ENCODE assay signal across 8 cellular contexts in genomic region chr22:30423296-30423958, GRCh38. TPM values are rescaled to one million over a fixed set of nuclear protein-coding genes. Genes with fewer than 3 reads are reported as not detected.
DNase-seq lines count a peak whose midpoint lies in the region; ATAC-seq and TF ChIP-seq lines count a peak whose summit lies in the region.

No MANE protein-coding gene starts in this region.

- ATAC-seq in HG03095 (IDR thresholded peaks at IDR 0.05; ENCODE audit: unreplicated experiment): peak; percentile 18

- peak overlapping the region; percentile 97 for H3K4me2 ChIP-seq in SK-N-SH

- CTCF ChIA-PET in SK-N-SH (lab: Yijun Ruan, JAX): interaction anchor here (0.8 to 3.7 kb wide), 12 partner anchors 9 to 212 kb away, joined by 3 to 20 read pairs (median 4); partner anchors contain the start of gene SEC14L2

- TF ChIP-seq EP300 in SK-N-SH (IDR thresholded peaks at IDR 0.05; ENCODE audit: borderline replicate concordance in 1 of 2, low read depth in 1 of 2, low read length in 1 of 2): no peak

- peaks cover 34% of the 10 kb centered on the region for H3K36me3 Mint-ChIP-seq in brain

- no peaks in the 10 kb centered on the region for H3K9me3 ChIP-seq in SK-N-SH

- H3K79me2 ChIP-seq in SK-N-SH (ENCODE audit: insufficient read depth): peaks cover 4% of the 10 kb centered on the region; the same call in 1 of the 2 replicates

- peaks cover 5 to 14% of the 10 kb centered on the region in 2 experiments for H3K36me3 ChIP-seq in SK-N-SH (replicated peaks in 1 of 2; ENCODE audit: control insufficient read depth in 1 of 2, insufficient read depth in 2 of 2, low read length in 1 of 2)

- H3K9me2 ChIP-seq in SK-N-SH: no peaks in the 10 kb centered on the region

- peaks cover 53% of the 10 kb centered on the region for H3F3A ChIP-seq in SK-N-SH (replicated peaks; ENCODE audit: insufficient read depth)

- peak overlapping the region; percentile 90 to 99 (median 94) for H3K4me3 Mint-ChIP-seq in brain

- H3K9ac ChIP-seq in SK-N-SH: peak overlapping the region; percentile 97

- no peaks in the 10 kb centered on the region for H4K20me1 ChIP-seq in SK-N-SH (ENCODE audit: insufficient read depth)

- WGBS in SK-N-SH (ENCODE audit: low lambda C conversion rate): 1% methylated on average over 38 of the region's 45 CpGs

- peaks cover 0 to 5% (median 0%) of the 10 kb centered on the region in 5 experiments for H3K9me3 Mint-ChIP-seq in brain

- peak overlapping the region; percentile 100 for H3K27ac Mint-ChIP-seq in brain

- peaks cover 42 to 46% of the 10 kb centered on the region in 2 experiments for H3K4me1 ChIP-seq in SK-N-SH (ENCODE audit: control insufficient read depth in 1 of 2, insufficient read depth in 2 of 2, low read depth in 1 of 2, low read length in 1 of 2)

- peak overlapping the region; percentile 97 to 99 for H3K27ac ChIP-seq in SK-N-SH (ENCODE audit: low read depth in 2 of 2, low read length in 1 of 2)

- H2AFZ ChIP-seq in SK-N-SH (ENCODE audit: low read depth): no peak overlapping the region

- H3K27me3 ChIP-seq in SK-N-SH (ENCODE audit: insufficient read depth): no peaks in the 10 kb centered on the region

- DNase-seq in NCI-H2227 (lab: John Stamatoyannopoulos, UW; ENCODE audit: unreplicated experiment) (peak; percentile 82), NCI-H2227 treated with DMSO at 0.1 percent for 48 hours (lab: John Stamatoyannopoulos, UW) (no peak), SK-N-SH (no peak), kidney tubule cell (ENCODE audit: low spot score) (peak; percentile 92), AG08395 (ENCODE audit: low spot score) (no peak)
- DNase-seq in stimulated activated CD4-positive, alpha-beta T cell treated with anti-CD3 and anti-CD28 coated beads, Interleukin-4, amount 100 ng/mL, for 48 hours (ENCODE audit: low read depth in 2 of 2): peak; percentile 49 to 60

- TF ChIP-seq CTCF in SK-N-SH (IDR thresholded peaks at IDR 0.05): no peak
- peak in 1 of 2 experiments; percentile 21 for TF ChIP-seq CTCF in brain (conservative IDR thresholded peaks at IDR 0.05)

- peak overlapping the region; percentile 67 to 74 for H3K4me3 ChIP-seq in SK-N-SH (ENCODE audit: low read depth in 2 of 2, low read length in 1 of 2)

- peaks cover 73% of the 10 kb centered on the region for H3K4me1 Mint-ChIP-seq in brain

- H3K27me3 Mint-ChIP-seq in brain: no peaks in the 10 kb centered on the region

- no peak for TF ChIP-seq RAD21 in SK-N-SH (IDR thresholded peaks at IDR 0.05; ENCODE audit: low read length)

- POLR2A ChIA-PET in SK-N-SH (lab: Yijun Ruan, JAX): interaction anchor here (0.6 to 2.0 kb wide), 8 partner anchors 10 to 168 kb away, joined by 3 to 19 read pairs (median 6); partner anchors contain the start of genes CCDC157, PES1, SEC14L2 and SF3A1

TF ChIP-seq in SK-N-SH, 30 proteins besides CTCF, POLR2A, EP300 and RAD21:
- 0 out of 2 replicates have a peak, but pooled peaks have one; percentile 18 for TF ChIP-seq FOXM1 (IDR thresholded peaks at IDR 0.05; ENCODE audit: low read depth)
- TF ChIP-seq YY1 (IDR thresholded peaks at IDR 0.05; ENCODE audit: low read depth): no peak
- TF ChIP-seq POLR2AphosphoS5 (IDR thresholded peaks at IDR 0.05; ENCODE audit: low read depth, low read length): peak; percentile 91

RNA-seq across cellular contexts. Expression of gene MTFP1, which starts 2.1 kb away (rescaled TPM):
- 11.9 and 18.9 TPM in 2 replicates for polyA plus RNA-seq in SK-N-SH (2012; rRNA removed)
- 9.1 and 10.5 TPM in 2 replicates for polyA plus RNA-seq in SK-N-SH (2012; cell fraction: cytosol; rRNA removed)
- polyA plus RNA-seq in SK-N-SH (2012; cell fraction: nucleus; rRNA removed): 10.3 and 12.2 TPM in 2 replicates
- 10.5 TPM for polyA plus RNA-seq in brain (ENCODE audit: insufficient read depth, low read depth, low replicate concordance)

RNA-seq across cellular contexts. Expression of gene SEC14L2, which starts 26.6 kb away (rescaled TPM):
- polyA plus RNA-seq in SK-N-SH (2012; rRNA removed): 14.0 and 16.1 TPM in 2 replicates
- polyA plus RNA-seq in SK-N-SH (2012; cell fraction: cytosol; rRNA removed): 8.0 and 8.2 TPM in 2 replicates
- polyA plus RNA-seq in SK-N-SH (2012; cell fraction: nucleus; rRNA removed): 28.8 and 40.7 TPM in 2 replicates
- polyA plus RNA-seq in brain (ENCODE audit: insufficient read depth, low read depth, low replicate concordance): 25.3 TPM

RNA-seq across cellular contexts. Expression of gene RNF215, which starts 36.2 kb away (rescaled TPM):
- 28.6 and 37.2 TPM in 2 replicates for polyA plus RNA-seq in SK-N-SH (2012; rRNA removed)
- 9.9 and 17.0 TPM in 2 replicates for polyA plus RNA-seq in SK-N-SH (2012; cell fraction: cytosol; rRNA removed)
- polyA plus RNA-seq in SK-N-SH (2012; cell fraction: nucleus; rRNA removed): 123 and 141 TPM in 2 replicates
- 8.0 TPM for polyA plus RNA-seq in brain (ENCODE audit: insufficient read depth, low read depth, low replicate concordance)

RNA-seq across cellular contexts. Expression of gene SEC14L3, which starts 48.4 kb away (rescaled TPM):
- polyA plus RNA-seq in SK-N-SH (2012; rRNA removed) (not detected in 2 replicates), brain (ENCODE audit: insufficient read depth, low read depth, low replicate concordance) (not detected)
- polyA plus RNA-seq in SK-N-SH (2012; cell fraction: cytosol; rRNA removed): not detected in 2 replicates
- polyA plus RNA-seq in SK-N-SH (2012; cell fraction: nucleus; rRNA removed): not detected in 2 replicates

Comparison
In these comparisons a context has a peak if more than half of its experiments do, and no peak if none do; other contexts are left out.
1. DNase-seq: peak in NCI-H2227 (single experiment), kidney tubule cell (single experiment) and stimulated activated CD4-positive, alpha-beta T cell treated with anti-CD3 and anti-CD28 coated beads, Interleukin-4, amount 100 ng/mL, for 48 hours (2 of 2); none in NCI-H2227 treated with DMSO at 0.1 percent for 48 hours (single experiment), SK-N-SH (single experiment) and AG08395 (single experiment).